ENCODE assay signal across 9 cellular contexts in genomic region chr1:149916927-149917310, GRCh38. TPM values are rescaled to one million over a fixed set of nuclear protein-coding genes. Genes with fewer than 3 reads are reported as not detected.
DNase-seq lines count a peak whose midpoint lies in the region; ATAC-seq and TF ChIP-seq lines count a peak whose summit lies in the region.
"Had no signal": no experiment of that assay in that cellular context is flagged by ENCODE, and none has a peak within 500 bp of the region (broad histone marks: within the 10 kb centered on the region; RNA-seq: fewer than 3 reads in every experiment).

No MANE protein-coding gene starts in this region.

- no peak overlapping the region for H3K27ac ChIP-seq in ACC112 (ENCODE audit: low read depth, low read length)
- no peak overlapping the region for H3K27ac ChIP-seq in H9 (ENCODE audit: insufficient read length, low read depth, low read length)
- no peak overlapping the region for H3K27ac ChIP-seq in Karpas-422 (ENCODE audit: low read length)

- peaks cover 9% of the 10 kb centered on the region for H3K4me1 ChIP-seq in ACC112 (ENCODE audit: control insufficient read depth, insufficient read depth, low read length, unreplicated experiment)
- peaks cover 8% of the 10 kb centered on the region; the same call in 1 of the 2 replicates for H3K4me1 ChIP-seq in H9 (ENCODE audit: insufficient read depth, low read length)
- no peaks in the 10 kb centered on the region for H3K4me1 ChIP-seq in Karpas-422 (ENCODE audit: low read length)

- H3K36me3 ChIP-seq in ACC112 (ENCODE audit: insufficient read depth, low read length) (peaks cover 8% of the 10 kb centered on the region; the same call in 1 of the 2 replicates), Karpas-422 (ENCODE audit: insufficient read depth, low read length) (no peaks in the 10 kb centered on the region)

- WGBS in H9 (ENCODE audit: extremely low coverage, insufficient read length, low lambda C conversion rate), result no CpG with 5 or more reads among the region's 11 CpGs

- no peak overlapping the region for H2BK20ac ChIP-seq in H9 (ENCODE audit: low read depth, low read length, poor library complexity, severe bottlenecking)

- H3K9me3 Mint-ChIP-seq in H9, result no peaks in the 10 kb centered on the region
- no peaks in the 10 kb centered on the region for H3K9me3 Mint-ChIP-seq in chondrocyte (ENCODE audit: low read depth)
- H3K9me3 Mint-ChIP-seq in natural killer cell, result no peaks in the 10 kb centered on the region

- H3K27ac Mint-ChIP-seq in H9 (no peak overlapping the region; a peak in 1 of 7 replicates), chondrocyte (ENCODE audit: unreplicated experiment) (no peak overlapping the region), natural killer cell (no peak overlapping the region)

- H3K79me1 ChIP-seq in H9 (ENCODE audit: insufficient read depth, low read depth, low read length, poor library complexity, severe bottlenecking), result no peaks in the 10 kb centered on the region

- H3K4me1 Mint-ChIP-seq in H9 (peaks cover 27 to 31% of the 10 kb centered on the region in 2 experiments), chondrocyte (ENCODE audit: low read depth) (peaks cover 25% of the 10 kb centered on the region), natural killer cell (peaks cover 6 to 24% of the 10 kb centered on the region in 2 donors)

- H3K9me2 ChIP-seq in Karpas-422 (replicated peaks; ENCODE audit: insufficient read depth, low read length), result no peaks in the 10 kb centered on the region

- no peak overlapping the region for H4K8ac ChIP-seq in H9 (replicated peaks; ENCODE audit: insufficient read length, low read depth, low read length)

- H3K23ac ChIP-seq in H9 (ENCODE audit: insufficient read length, low read depth, low read length), result no peak overlapping the region

- H3K79me2 ChIP-seq in ACC112 (ENCODE audit: control insufficient read depth, insufficient read depth, low read length, unreplicated experiment) (peaks cover 10% of the 10 kb centered on the region), H9 (ENCODE audit: insufficient read depth, low read length) (no peaks in the 10 kb centered on the region; the same call in 1 of the 2 replicates), Karpas-422 (ENCODE audit: low read length) (no peaks in the 10 kb centered on the region)

- no peak overlapping the region for H4K5ac ChIP-seq in H9 (ENCODE audit: insufficient read length, low read depth, low read length)

- H2BK120ac ChIP-seq in H9 (ENCODE audit: low read depth, low read length, poor library complexity, severe bottlenecking), result no peak overlapping the region

- no peak overlapping the region for H2BK12ac ChIP-seq in H9 (ENCODE audit: insufficient read length, low read depth, low read length)

- H2AFZ ChIP-seq in ACC112 (ENCODE audit: low read length, unreplicated experiment) (peak overlapping the region; percentile 57), H9 (ENCODE audit: low read length) (no peak overlapping the region), Karpas-422 (ENCODE audit: low read length) (no peak overlapping the region)

- no peak overlapping the region for H2BK5ac ChIP-seq in H9 (ENCODE audit: insufficient read length, low read length)

- H3K18ac ChIP-seq in H9 (ENCODE audit: insufficient read length, low read depth, low read length), result no peak overlapping the region

- TF ChIP-seq CTCF in H9 (conservative IDR thresholded peaks at IDR 0.05), result no peak
- TF ChIP-seq CTCF in chondrocyte (IDR thresholded peaks at IDR 0.05), result no peak
- no peak for TF ChIP-seq CTCF in natural killer cell (IDR thresholded peaks at IDR 0.05)

- DNase-seq in H9 (no peak), chondrocyte (ENCODE audit: low spot score) (no peak), natural killer cell (no peak), SKM-1 treated with dmso at 0.1 percent for 144 hours (lab: John Stamatoyannopoulos, UW; ENCODE audit: unreplicated experiment) (no peak), Karpas-422 (no peak), DMS153 treated with DMSO at 0.1 percent for 48 hours (lab: John Stamatoyannopoulos, UW; ENCODE audit: unreplicated experiment) (no peak)
- DNase-seq: NCI-H446 treated with DMSO at 0.1 percent for 48 hours had no signal

- H3K9me3 ChIP-seq in H9 (ENCODE audit: control insufficient read depth, low read depth, low read length), result no peaks in the 10 kb centered on the region
- no peaks in the 10 kb centered on the region for H3K9me3 ChIP-seq in Karpas-422 (ENCODE audit: low read length)

- H3K4me2 ChIP-seq in H9 (ENCODE audit: insufficient read depth, insufficient read length, low read length) (peak overlapping the region; percentile 65), Karpas-422 (ENCODE audit: low read depth, low read length, poor library complexity, severe bottlenecking) (no peak overlapping the region)

- ATAC-seq in natural killer cell, result no peak
- no peak for ATAC-seq in GM21737 (IDR thresholded peaks at IDR 0.05; ENCODE audit: unreplicated experiment)

- intact Hi-C loops in natural killer cell (cut with micrococcal nuclease), result no loop called here

- H4K91ac ChIP-seq in H9 (ENCODE audit: insufficient read length, low read depth, low read length), result no peak overlapping the region

- H3K36me3 Mint-ChIP-seq in H9 (ENCODE audit: insufficient read depth in 1 of 3, low read depth in 3 of 3), result peaks cover 11 to 22% (median 14%) of the 10 kb centered on the region in 3 experiments; a peak in 6 of 7 replicates
- H3K36me3 Mint-ChIP-seq in chondrocyte (ENCODE audit: low read depth), result peaks cover 9% of the 10 kb centered on the region
- no peaks in the 10 kb centered on the region for H3K36me3 Mint-ChIP-seq in natural killer cell

- no peaks in the 10 kb centered on the region for H3K27me3 ChIP-seq in ACC112 (ENCODE audit: insufficient read depth, low read length)
- H3K27me3 ChIP-seq in H9 (ENCODE audit: insufficient read depth, low read length), result no peaks in the 10 kb centered on the region
- H3K27me3 ChIP-seq in Karpas-422 (ENCODE audit: low read length), result no peaks in the 10 kb centered on the region

- H3K4ac ChIP-seq in H9 (ENCODE audit: low read depth, low read length), result no peak overlapping the region

- H3K4me3 Mint-ChIP-seq in H9, result peak overlapping the region; percentile 88 to 98
- H3K4me3 Mint-ChIP-seq in chondrocyte (ENCODE audit: unreplicated experiment), result peak overlapping the region; percentile 81
- peak overlapping the region; percentile 40 for H3K4me3 Mint-ChIP-seq in natural killer cell

- H3K27me3 Mint-ChIP-seq in H9 (ENCODE audit: low read depth), result no peaks in the 10 kb centered on the region
- H3K27me3 Mint-ChIP-seq in chondrocyte (ENCODE audit: low read depth), result no peaks in the 10 kb centered on the region
- H3K27me3 Mint-ChIP-seq in natural killer cell (ENCODE audit: low read depth in 2 of 2), result peaks cover 18 to 26% of the 10 kb centered on the region in 2 donors

- peak overlapping the region; percentile 89 for H3K4me3 ChIP-seq in ACC112 (ENCODE audit: low read depth, low read length)
- H3K4me3 ChIP-seq in Karpas-422 (ENCODE audit: low read length), result no peak overlapping the region

- no peak overlapping the region for H3T11ph ChIP-seq in H9 (ENCODE audit: low read length)

- H3K56ac ChIP-seq in H9 (ENCODE audit: insufficient read length, low read depth, low read length), result no peak overlapping the region

- peaks cover 13% of the 10 kb centered on the region for H3K23me2 ChIP-seq in H9 (ENCODE audit: insufficient read length, low read depth, low read length, poor library complexity, severe bottlenecking)

- no peak overlapping the region for H3K14ac ChIP-seq in H9 (ENCODE audit: insufficient read depth, low read length)

- H3K9ac ChIP-seq in H9 (ENCODE audit: extremely low read depth, insufficient read length, low read length) (peak overlapping the region; percentile 53), Karpas-422 (ENCODE audit: low read length) (no peak overlapping the region)

- H2AK5ac ChIP-seq in H9 (ENCODE audit: insufficient read length, low read length), result no peak overlapping the region

- H4K20me1 ChIP-seq in H9 (ENCODE audit: control insufficient read depth, insufficient read depth, insufficient read length), result no peaks in the 10 kb centered on the region
- H4K20me1 ChIP-seq in Karpas-422 (ENCODE audit: insufficient read depth, low read depth, low read length), result no peaks in the 10 kb centered on the region

- no peak overlapping the region for H2BK15ac ChIP-seq in H9 (ENCODE audit: low read depth, low read length)

RNA-seq across cellular contexts. Expression of gene SV2A, which starts 0.7 kb away (rescaled TPM):
- 42.4 and 44.4 TPM in 2 replicates for total RNA-seq in H9 (2021)
- total RNA-seq in chondrocyte, result 15.3 to 17.2 TPM (median 16.0 TPM) in 3 replicates
- 1 to 10 TPM in 2 of 3 donors, under 1 TPM in 1; 0.73 to 3.9 (median 1.3) TPM for total RNA-seq in natural killer cell
- not detected in 2 replicates for total RNA-seq in Karpas-422 (2014; rRNA removed; shearing (Covaris generic); ENCODE audit: low replicate concordance)

RNA-seq across cellular contexts. Expression of gene SF3B4, which starts 10.7 kb away (rescaled TPM):
- total RNA-seq in H9 (2021), result 123 and 127 TPM in 2 replicates
- 54.7 to 63.9 TPM (median 58.2 TPM) in 3 replicates for total RNA-seq in chondrocyte
- 10 to 100 TPM; 67.3 to 73.7 (median 68.5) TPM for total RNA-seq in natural killer cell
- 10.9 and 18.8 TPM in 2 replicates for total RNA-seq in Karpas-422 (2014; rRNA removed; shearing (Covaris generic); ENCODE audit: low replicate concordance)

RNA-seq across cellular contexts. Expression of gene BOLA1, which starts 17.6 kb away (rescaled TPM):
- 5.7 and 6.0 TPM in 2 replicates for total RNA-seq in H9 (2021)
- total RNA-seq in chondrocyte, result 9.4 to 11.5 TPM (median 10.5 TPM) in 3 replicates
- 1 to 10 TPM; 7.0 to 8.3 (median 7.9) TPM for total RNA-seq in natural killer cell
- total RNA-seq in Karpas-422 (2014; rRNA removed; shearing (Covaris generic); ENCODE audit: low replicate concordance), result 0.47 and 1.2 TPM in 2 replicates

RNA-seq across cellular contexts. Expression of gene MTMR11, which starts 19.8 kb away (rescaled TPM):
- total RNA-seq in H9 (2021) (3.9 and 4.0 TPM in 2 replicates), chondrocyte (15.4 to 22.3 TPM (median 17.6 TPM) in 3 replicates), natural killer cell (1 to 10 TPM; 1.8 to 3.0 (median 2.9) TPM)
- not detected in 2 replicates for total RNA-seq in Karpas-422 (2014; rRNA removed; shearing (Covaris generic); ENCODE audit: low replicate concordance)

Comparison
In these comparisons a context has a peak if more than half of its experiments do, and no peak if none do; other contexts are left out.
1. H3K4me3 Mint-ChIP-seq: peak in every context shown above with its lines; median percentile 93 in H9; 81 in chondrocyte; 40 in natural killer cell.